In the genomic region with DNA sequence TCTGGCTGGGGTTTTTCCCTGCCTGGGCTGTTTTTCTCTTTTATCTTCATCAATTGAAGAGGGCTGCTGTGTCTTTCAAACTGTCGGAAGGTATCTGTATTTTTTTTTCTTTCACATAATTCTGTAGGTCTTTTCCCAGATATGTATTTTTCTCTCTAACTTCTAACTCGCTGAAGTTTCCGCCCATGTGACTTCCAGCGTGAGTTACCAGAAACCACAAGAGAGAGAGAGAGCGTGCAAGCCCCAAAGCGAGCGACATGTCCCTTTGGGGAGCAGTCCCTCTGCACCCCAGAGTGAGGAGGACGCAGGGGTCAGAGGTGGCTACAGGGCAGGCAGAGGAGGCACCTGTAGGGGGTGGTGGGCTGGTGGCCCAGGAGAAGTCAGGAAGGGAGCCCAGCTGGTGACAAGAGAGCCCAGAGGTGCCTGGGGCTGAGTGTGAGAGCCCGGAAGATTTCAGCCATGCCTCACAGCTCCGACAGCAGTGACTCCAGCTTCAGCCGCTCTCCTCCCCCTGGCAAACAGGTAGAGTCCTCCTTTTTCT, we compare ENCODE assay signal across 9 cellular contexts. TPM values are rescaled to one million over a fixed set of nuclear protein-coding genes. Genes with fewer than 3 reads are reported as not detected.
DNase-seq lines count a peak whose midpoint lies in the region; ATAC-seq and TF ChIP-seq lines count a peak whose summit lies in the region.
"Had no signal": no experiment of that assay in that cellular context is flagged by ENCODE, and none has a peak within 500 bp of the region (broad histone marks: within the 10 kb centered on the region; RNA-seq: fewer than 3 reads in every experiment).

A gene with protein sequence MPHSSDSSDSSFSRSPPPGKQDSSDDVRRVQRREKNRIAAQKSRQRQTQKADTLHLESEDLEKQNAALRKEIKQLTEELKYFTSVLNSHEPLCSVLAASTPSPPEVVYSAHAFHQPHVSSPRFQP (plus strand): TSS at position 246 of the 541 bp plus-strand sequence. CDS start 214 bp downstream, at position 460.

- CTCF ChIA-PET in PC-9 (lab: Charles Lee), result interaction anchor here (0.6 to 3.4 kb wide), 8 partner anchors 13 to 1489 kb away, joined by 3 to 39 read pairs (median 6); a partner anchor contains a TSS
- CTCF ChIA-PET in activated naive CD4-positive, alpha-beta T cell treated with anti-CD3 and anti-CD28 coated beads for 36 hours (lab: Charles Lee), result interaction anchor here (1.0 to 6.9 kb wide), 6 partner anchors 9 to 138 kb away, joined by 3 to 88 read pairs (median 16); no protein-coding TSS in a partner anchor

- intact Hi-C loops in PC-9 (cut with micrococcal nuclease; ENCODE audit: unreplicated experiment), result loop anchor here (1.0 kb wide), 1 partner anchor 33 kb away; no protein-coding TSS in a partner anchor
- intact Hi-C loops in activated naive CD4-positive, alpha-beta T cell treated with anti-CD3 and anti-CD28 coated beads for 36 hours (cut with micrococcal nuclease), result loop anchor here (1.0 to 10.0 kb wide), 7 partner anchors 12 to 1433 kb away; a partner anchor contains a TSS

- TF ChIP-seq CTCF in GM06990 (IDR thresholded peaks at IDR 0.05; ENCODE audit: insufficient read depth, low read length, poor library complexity, severe bottlenecking), result no peak
- no peak for TF ChIP-seq CTCF in GM23338 (conservative IDR thresholded peaks at IDR 0.05; ENCODE audit: low read depth in 2 of 2)
- no peak for TF ChIP-seq CTCF in PC-9 (conservative IDR thresholded peaks at IDR 0.05)
- no peak for TF ChIP-seq CTCF in suprapubic skin (IDR thresholded peaks at IDR 0.05)

- H3K27me3 ChIP-seq in GM06990 (replicated peaks; ENCODE audit: control insufficient read depth, insufficient read depth, low read length) (no peaks in the 10 kb centered on the region), GM23338 (ENCODE audit: insufficient read depth) (no peaks in the 10 kb centered on the region), PC-9 (ENCODE audit: insufficient read depth, low read depth) (no peaks in the 10 kb centered on the region), suprapubic skin (peaks cover 9% of the 10 kb centered on the region)

- H3K36me3 ChIP-seq in GM06990 (ENCODE audit: control insufficient read depth, insufficient read depth, low read length), result peaks cover 8% of the 10 kb centered on the region
- H3K36me3 ChIP-seq in GM23338 (ENCODE audit: insufficient read depth), result no peaks in the 10 kb centered on the region
- peaks cover 8% of the 10 kb centered on the region for H3K36me3 ChIP-seq in PC-9 (ENCODE audit: low read depth)
- H3K36me3 ChIP-seq in suprapubic skin, result no peaks in the 10 kb centered on the region

- H3K27me3 Mint-ChIP-seq in GM23338 (ENCODE audit: insufficient read depth, low read depth, poor library complexity) (peaks cover 3% of the 10 kb centered on the region), naive B cell (no peaks in the 10 kb centered on the region)
- no peaks in the 10 kb centered on the region for H3K27me3 Mint-ChIP-seq in activated naive CD4-positive, alpha-beta T cell treated with anti-CD3 and anti-CD28 coated beads for 36 hours (ENCODE audit: low read depth)

- peak; percentile 13 to 65 for TF ChIP-seq POLR2A in suprapubic skin (IDR thresholded peaks at IDR 0.05)

- no TSS peak for BruUV-seq in PC-9 (replicated peaks; lab: Mats Ljungman, UMichigan)

- H3K4me1 ChIP-seq in GM23338 (ENCODE audit: insufficient read depth), result peaks cover 7% of the 10 kb centered on the region; the same call in 1 of the 2 replicates
- peaks cover 60% of the 10 kb centered on the region for H3K4me1 ChIP-seq in PC-9 (replicated peaks; ENCODE audit: insufficient read depth)
- peaks cover 3% of the 10 kb centered on the region for H3K4me1 ChIP-seq in suprapubic skin

- H3K4me3 Mint-ChIP-seq in GM23338, result no peak within 1 kb of the TSS
- H3K4me3 Mint-ChIP-seq in activated naive CD4-positive, alpha-beta T cell treated with anti-CD3 and anti-CD28 coated beads for 36 hours, result peak within 1 kb of the TSS; percentile 99
- H3K4me3 Mint-ChIP-seq in naive B cell, result peak within 1 kb of the TSS; percentile 90 to 100 (median 98)

- H3K79me2 ChIP-seq in GM23338 (replicated peaks; ENCODE audit: insufficient read depth), result no peaks in the 10 kb centered on the region
- H3K79me2 ChIP-seq in PC-9 (ENCODE audit: low read depth), result peaks cover 34% of the 10 kb centered on the region

- DNase-seq in GM06990 (ENCODE audit: extremely low read depth, insufficient read length) (peak; percentile 78), GM23338 (ENCODE audit: low spot score) (no peak), PC-9 (peak; percentile 69 to 74), naive B cell (peak; percentile 65), suprapubic skin (ENCODE audit: low spot score in 2 of 2) (no peak), AG20443 (ENCODE audit: low spot score) (no peak), NCI-H1436 treated with DMSO at 0.1 percent for 48 hours (lab: John Stamatoyannopoulos, UW) (no peak)
- peak; percentile 91 for DNase-seq in activated naive CD4-positive, alpha-beta T cell treated with anti-CD3 and anti-CD28 coated beads for 36 hours

- H3K4me3 ChIP-seq in GM06990 (replicated peaks; ENCODE audit: low read depth, low read length) (peak within 1 kb of the TSS; percentile 72), GM23338 (no peak within 1 kb of the TSS), PC-9 (peak within 1 kb of the TSS; percentile 68), suprapubic skin (peak within 1 kb of the TSS; percentile 42)

- H2AFZ ChIP-seq in GM23338, result peak within 1 kb of the TSS; percentile 87
- H2AFZ ChIP-seq in PC-9, result peak within 1 kb of the TSS; percentile 87

- 50% methylated on average over 11 of the region's 11 CpGs for WGBS in suprapubic skin

- H3K9me2 ChIP-seq in GM23338 (ENCODE audit: insufficient read depth) (peaks cover 3% of the 10 kb centered on the region; the same call in 1 of the 2 replicates), PC-9 (ENCODE audit: insufficient read depth) (no peaks in the 10 kb centered on the region)

- no peaks in the 10 kb centered on the region for H3K36me3 Mint-ChIP-seq in GM23338 (ENCODE audit: low read depth)
- H3K36me3 Mint-ChIP-seq in activated naive CD4-positive, alpha-beta T cell treated with anti-CD3 and anti-CD28 coated beads for 36 hours (ENCODE audit: low read depth), result peaks cover 51% of the 10 kb centered on the region
- H3K36me3 Mint-ChIP-seq in naive B cell, result peaks cover 0 to 11% of the 10 kb centered on the region in 2 donors

- TF ChIP-seq EP300 in suprapubic skin (IDR thresholded peaks at IDR 0.05), result no peak

- H4K20me1 ChIP-seq in GM23338 (replicated peaks; ENCODE audit: insufficient read depth), result no peaks in the 10 kb centered on the region
- H4K20me1 ChIP-seq in PC-9 (ENCODE audit: insufficient read depth), result no peaks in the 10 kb centered on the region

- H3K4me2 ChIP-seq in GM23338 (no peak within 1 kb of the TSS), PC-9 (peak within 1 kb of the TSS; percentile 87)

- H3K27ac Mint-ChIP-seq in GM23338, result no peak within 1 kb of the TSS; the same call in 1 of the 2 replicates
- H3K27ac Mint-ChIP-seq in activated naive CD4-positive, alpha-beta T cell treated with anti-CD3 and anti-CD28 coated beads for 36 hours, result peak within 1 kb of the TSS; percentile 100
- peak within 1 kb of the TSS; percentile 76 to 99 (median 96) for H3K27ac Mint-ChIP-seq in naive B cell

- H3K4me1 Mint-ChIP-seq in GM23338, result peaks cover 8% of the 10 kb centered on the region; the same call in 2 of the 3 replicates
- peaks cover 61% of the 10 kb centered on the region for H3K4me1 Mint-ChIP-seq in activated naive CD4-positive, alpha-beta T cell treated with anti-CD3 and anti-CD28 coated beads for 36 hours (ENCODE audit: low read depth)
- H3K4me1 Mint-ChIP-seq in naive B cell, result peaks cover 42 to 56% (median 49%) of the 10 kb centered on the region in 3 donors

- no peak within 1 kb of the TSS for H3K27ac ChIP-seq in GM23338 (ENCODE audit: low read depth)
- H3K27ac ChIP-seq in PC-9, result peak within 1 kb of the TSS; percentile 93
- H3K27ac ChIP-seq in suprapubic skin, result peak within 1 kb of the TSS; percentile 61

- H3F3A ChIP-seq in GM23338 (replicated peaks; ENCODE audit: low read depth), result no peaks in the 10 kb centered on the region
- H3F3A ChIP-seq in PC-9 (ENCODE audit: insufficient read depth, low read depth), result peaks cover 37% of the 10 kb centered on the region

- ATAC-seq in GM23338, result no peak
- peak; percentile 82 to 84 for ATAC-seq in naive B cell (ENCODE audit: low read depth in 2 of 2)
- ATAC-seq: HCT116 had no signal

- POLR2A ChIA-PET in PC-9 (lab: Charles Lee; ENCODE audit: unreplicated experiment), result interaction anchor here (0.5 to 1.0 kb wide), 6 partner anchors 9 to 399 kb away, joined by 3 to 6 read pairs (median 4); no protein-coding TSS in a partner anchor

- no peaks in the 10 kb centered on the region for H3K9me3 Mint-ChIP-seq in GM23338
- no peaks in the 10 kb centered on the region for H3K9me3 Mint-ChIP-seq in activated naive CD4-positive, alpha-beta T cell treated with anti-CD3 and anti-CD28 coated beads for 36 hours
- no peaks in the 10 kb centered on the region for H3K9me3 Mint-ChIP-seq in naive B cell

- H3K9me3 ChIP-seq in PC-9 (ENCODE audit: insufficient read depth, low read depth) (no peaks in the 10 kb centered on the region), suprapubic skin (no peaks in the 10 kb centered on the region)

RNA-seq across cellular contexts. Expression of the gene that starts here (rescaled TPM):
- total RNA-seq in GM23338 (2014; rRNA removed; shearing (Covaris generic)), result not detected in 2 replicates
- polyA plus RNA-seq in GM23338 (2016; fragmentation: Nextera tagmentation; extraction: Ambion mirVana) (not detected in 2 replicates), naive B cell (ENCODE audit: low read depth in 6 of 6) (10 to 100 TPM in 2 of 6 donors, 1 to 10 TPM in 4; 2.6 to 12.9 (median 6.5) TPM)
- total RNA-seq in PC-9 (2021) (55.7 and 79.0 TPM in 2 replicates), suprapubic skin (1 to 10 TPM in 3 of 4 donors, not detected in 1; 1.1 to 4.2 (median 1.1) TPM)
- total RNA-seq in activated naive CD4-positive, alpha-beta T cell treated with anti-CD3 and anti-CD28 coated beads for 36 hours, result 100 to 1,000 TPM; 178 to 179 TPM

Comparison
In these comparisons a context has a peak if more than half of its experiments do, and no peak if none do; other contexts are left out.
1. RNA of the gene that starts here (total RNA-seq): 178 to 179 TPM in activated naive CD4-positive, alpha-beta T cell treated with anti-CD3 and anti-CD28 coated beads for 36 hours and 55.7 to 79.0 TPM in PC-9; 1.1 to 4.2 TPM in suprapubic skin and not detected in GM23338; every median in the first group is over 10 times any median in the second.
2. DNase-seq: peak in GM06990 (single experiment), PC-9 (2 of 2), activated naive CD4-positive, alpha-beta T cell treated with anti-CD3 and anti-CD28 coated beads for 36 hours (single experiment) and naive B cell (single experiment); none in GM23338 (single experiment), suprapubic skin (0 of 2), AG20443 (single experiment) and NCI-H1436 treated with DMSO at 0.1 percent for 48 hours (single experiment).